In genomic region chr17:30316736-30317135, GRCh38 we compare ENCODE assay signal across 1 cellular context.
A peak's percentile ranks its signal among the peaks of the same experiment; 100 is the strongest.
TF ChIP-seq lines count a peak whose summit lies in the region.

No MANE protein-coding gene starts in this region.

TF ChIP-seq in K562, 482 proteins besides CTCF, POLR2A, EP300 and RAD21:
- no peak for TF ChIP-seq SAFB (IDR thresholded peaks at IDR 0.05; ENCODE audit: borderline replicate concordance, low read depth, low read length)
- TF ChIP-seq ZNF197 (CRISPR knock-in tag; IDR thresholded peaks at IDR 0.05; ENCODE audit: low read depth): no peak
- TF ChIP-seq DACH1 (IDR thresholded peaks at IDR 0.05; ENCODE audit: partially characterized antibody): no peak
- TF ChIP-seq SIN3B (IDR thresholded peaks at IDR 0.05; ENCODE audit: low read depth): no peak
- no peak for TF ChIP-seq ILF3 (IDR thresholded peaks at IDR 0.05; ENCODE audit: borderline replicate concordance)
- peak; percentile 50 for TF ChIP-seq CEBPB (tag; IDR thresholded peaks at IDR 0.05)
